ENCODE assay signal across 30 cellular contexts in genomic region chr6:128461517-128461916, GRCh38.
"Had no signal": no experiment of that assay in that cellular context is flagged by ENCODE, and none has a peak within 500 bp of the region (broad histone marks: within the 10 kb centered on the region; RNA-seq: fewer than 3 reads in every experiment).

No MANE protein-coding gene starts in this region.

- H3K4me3 ChIP-seq: coronary artery, dorsolateral prefrontal cortex had no signal

- ATAC-seq: activated CD4-positive, alpha-beta T cell treated with anti-CD3 and anti-CD28 coated beads for 36 hours; activated CD8-positive, alpha-beta memory T cell treated with anti-CD3 and anti-CD28 coated beads, Interleukin-2, amount 10 ng/mL, durations not matched to agents 7 days and 5 days; activated CD8-positive, alpha-beta T cell treated with anti-CD3 and anti-CD28 coated beads, Interleukin-2, amount 10 ng/mL, durations not matched to agents 7 days and 5 days; esophagus mucosa had no signal

- H3K27ac ChIP-seq: brain microvascular endothelial cell, coronary artery had no signal

- H3K27ac Mint-ChIP-seq: activated CD4-positive, alpha-beta memory T cell treated with anti-CD3 and anti-CD28 coated beads for 36 hours; activated CD4-positive, alpha-beta T cell treated with anti-CD3 and anti-CD28 coated beads for 36 hours; activated CD4-positive, alpha-beta T cell treated with anti-CD3 and anti-CD28 coated beads, Interleukin-2, amount 10 ng/mL, durations not matched to agents 24 days and 14 days; activated CD8-positive, alpha-beta memory T cell treated with anti-CD3 and anti-CD28 coated beads, Interleukin-2, amount 10 ng/mL, durations not matched to agents 7 days and 5 days; activated CD8-positive, alpha-beta T cell treated with anti-CD3 and anti-CD28 coated beads, Interleukin-2, amount 10 ng/mL, durations not matched to agents 7 days and 5 days; activated naive CD4-positive, alpha-beta T cell treated with anti-CD3 and anti-CD28 coated beads for 36 hours; activated naive CD8-positive, alpha-beta T cell; activated T-helper 1 cell treated with anti-CD3 and anti-CD28 coated beads, Interleukin-12 subunit alpha, Interleukin-12 subunit beta, Interleukin-2, Interleukin-4 antibody, amounts not matched to agents 30 ng/mL and 10 ng/mL and 1 ng/mL, durations not matched to agents 14 hours and 24 hours and 36 hours; activated T-helper 2 cell treated with anti-CD3 and anti-CD28 coated beads, Interferon-gamma antibody, Interleukin-2, Interleukin-4, amounts not matched to agents 10 μg/mL and 5 μg/mL and 100 μg/mL, durations not matched to agents 14 hours and 24 hours and 36 hours; dendritic cell treated with granulocyte-macrophage colony-stimulating factor and Interleukin-4, amounts not matched to agents 40 ng/mL and 50 ng/mL, for 4 days; endodermal cell had no signal

- H3K27me3 Mint-ChIP-seq: activated naive CD8-positive, alpha-beta T cell; dendritic cell treated with granulocyte-macrophage colony-stimulating factor and Interleukin-4, amounts not matched to agents 40 ng/mL and 50 ng/mL, for 4 days had no signal

- H3K9me3 Mint-ChIP-seq: activated CD4-positive, alpha-beta memory T cell treated with anti-CD3 and anti-CD28 coated beads for 36 hours; activated CD4-positive, alpha-beta T cell treated with anti-CD3 and anti-CD28 coated beads, Interleukin-2, amount 10 ng/mL, durations not matched to agents 24 days and 14 days; activated naive CD4-positive, alpha-beta T cell treated with anti-CD3 and anti-CD28 coated beads for 36 hours; activated T-helper 1 cell treated with anti-CD3 and anti-CD28 coated beads, Interleukin-12 subunit alpha, Interleukin-12 subunit beta, Interleukin-2, Interleukin-4 antibody, amounts not matched to agents 30 ng/mL and 10 ng/mL and 1 ng/mL, durations not matched to agents 14 hours and 24 hours and 36 hours; activated T-helper 2 cell treated with anti-CD3 and anti-CD28 coated beads, Interferon-gamma antibody, Interleukin-2, Interleukin-4, amounts not matched to agents 10 μg/mL and 5 μg/mL and 100 μg/mL, durations not matched to agents 14 hours and 24 hours and 36 hours; central memory CD8-positive, alpha-beta T cell; dendritic cell treated with granulocyte-macrophage colony-stimulating factor and Interleukin-4, amounts not matched to agents 40 ng/mL and 50 ng/mL, for 4 days; endodermal cell had no signal

- DNase-seq: activated CD4-positive, alpha-beta memory T cell treated with anti-CD3 and anti-CD28 coated beads for 36 hours; activated CD4-positive, alpha-beta T cell treated with anti-CD3 and anti-CD28 coated beads for 36 hours; activated CD4-positive, alpha-beta T cell treated with anti-CD3 and anti-CD28 coated beads, Interleukin-2, amount 10 ng/mL, durations not matched to agents 24 days and 14 days; activated CD4-positive, CD25-positive, alpha-beta regulatory T cell; activated CD4-positive, CD25-positive, alpha-beta regulatory T cell treated with anti-CD3 and anti-CD28 coated beads, Interleukin-2, amount 50 U/mL, for 72 hours; activated CD8-positive, alpha-beta memory T cell treated with anti-CD3 and anti-CD28 coated beads, Interleukin-2, amount 10 ng/mL, durations not matched to agents 7 days and 5 days; activated CD8-positive, alpha-beta memory T cell treated with anti-CD3 and anti-CD28 coated beads, Interleukin-2, amount 50 U/mL, for 4 hours; activated CD8-positive, alpha-beta T cell treated with anti-CD3 and anti-CD28 coated beads, Interleukin-2, amount 10 ng/mL, durations not matched to agents 7 days and 5 days; activated effector memory CD4-positive, alpha-beta T cell treated with anti-CD3 and anti-CD28 coated beads, Interleukin-2, amount 50 U/mL, for 16 hours; activated naive CD4-positive, alpha-beta T cell treated with anti-CD3 and anti-CD28 coated beads for 36 hours; activated T-cell treated with anti-CD3 and anti-CD28 coated beads, Interleukin-2, amount 50 U/mL, for 1 hour; activated T-cell treated with anti-CD3 and anti-CD28 coated beads, Interleukin-2, amount 50 U/mL, for 48 hours; amniotic stem cell; anterior cingulate cortex; brain microvascular endothelial cell; dorsolateral prefrontal cortex; effector memory CD4-positive, alpha-beta T cell; endodermal cell; foreskin fibroblast; head of caudate nucleus; T-helper 2 cell had no signal

- FAIRE-seq: astrocyte, bronchial epithelial cell had no signal

- H3K36me3 Mint-ChIP-seq: activated CD4-positive, alpha-beta memory T cell treated with anti-CD3 and anti-CD28 coated beads for 36 hours; activated CD8-positive, alpha-beta memory T cell treated with anti-CD3 and anti-CD28 coated beads, Interleukin-2, amount 10 ng/mL, durations not matched to agents 7 days and 5 days; activated naive CD8-positive, alpha-beta T cell had no signal

- H3K4me3 Mint-ChIP-seq: activated CD4-positive, alpha-beta memory T cell treated with anti-CD3 and anti-CD28 coated beads for 36 hours; activated CD4-positive, alpha-beta T cell treated with anti-CD3 and anti-CD28 coated beads for 36 hours; activated CD4-positive, alpha-beta T cell treated with anti-CD3 and anti-CD28 coated beads, Interleukin-2, amount 10 ng/mL, durations not matched to agents 24 days and 14 days; activated CD8-positive, alpha-beta memory T cell treated with anti-CD3 and anti-CD28 coated beads, Interleukin-2, amount 10 ng/mL, durations not matched to agents 7 days and 5 days; activated CD8-positive, alpha-beta T cell treated with anti-CD3 and anti-CD28 coated beads, Interleukin-2, amount 10 ng/mL, durations not matched to agents 7 days and 5 days; activated naive CD4-positive, alpha-beta T cell treated with anti-CD3 and anti-CD28 coated beads for 36 hours; activated naive CD8-positive, alpha-beta T cell; activated T-helper 1 cell treated with anti-CD3 and anti-CD28 coated beads, Interleukin-12 subunit alpha, Interleukin-12 subunit beta, Interleukin-2, Interleukin-4 antibody, amounts not matched to agents 30 ng/mL and 10 ng/mL and 1 ng/mL, durations not matched to agents 14 hours and 24 hours and 36 hours; central memory CD8-positive, alpha-beta T cell; dendritic cell treated with granulocyte-macrophage colony-stimulating factor and Interleukin-4, amounts not matched to agents 40 ng/mL and 50 ng/mL, for 4 days; endodermal cell had no signal

- H3K36me3 ChIP-seq: brain microvascular endothelial cell had no signal

- H3K4me1 Mint-ChIP-seq: activated CD4-positive, alpha-beta T cell treated with anti-CD3 and anti-CD28 coated beads for 36 hours; activated CD4-positive, alpha-beta T cell treated with anti-CD3 and anti-CD28 coated beads, Interleukin-2, amount 10 ng/mL, durations not matched to agents 24 days and 14 days; activated CD8-positive, alpha-beta memory T cell treated with anti-CD3 and anti-CD28 coated beads, Interleukin-2, amount 10 ng/mL, durations not matched to agents 7 days and 5 days; central memory CD8-positive, alpha-beta T cell; endodermal cell had no signal

- H3K27me3 ChIP-seq: brain microvascular endothelial cell, dorsolateral prefrontal cortex had no signal
